8 cellular contexts compared by ENCODE assay signal in the genomic region with DNA sequence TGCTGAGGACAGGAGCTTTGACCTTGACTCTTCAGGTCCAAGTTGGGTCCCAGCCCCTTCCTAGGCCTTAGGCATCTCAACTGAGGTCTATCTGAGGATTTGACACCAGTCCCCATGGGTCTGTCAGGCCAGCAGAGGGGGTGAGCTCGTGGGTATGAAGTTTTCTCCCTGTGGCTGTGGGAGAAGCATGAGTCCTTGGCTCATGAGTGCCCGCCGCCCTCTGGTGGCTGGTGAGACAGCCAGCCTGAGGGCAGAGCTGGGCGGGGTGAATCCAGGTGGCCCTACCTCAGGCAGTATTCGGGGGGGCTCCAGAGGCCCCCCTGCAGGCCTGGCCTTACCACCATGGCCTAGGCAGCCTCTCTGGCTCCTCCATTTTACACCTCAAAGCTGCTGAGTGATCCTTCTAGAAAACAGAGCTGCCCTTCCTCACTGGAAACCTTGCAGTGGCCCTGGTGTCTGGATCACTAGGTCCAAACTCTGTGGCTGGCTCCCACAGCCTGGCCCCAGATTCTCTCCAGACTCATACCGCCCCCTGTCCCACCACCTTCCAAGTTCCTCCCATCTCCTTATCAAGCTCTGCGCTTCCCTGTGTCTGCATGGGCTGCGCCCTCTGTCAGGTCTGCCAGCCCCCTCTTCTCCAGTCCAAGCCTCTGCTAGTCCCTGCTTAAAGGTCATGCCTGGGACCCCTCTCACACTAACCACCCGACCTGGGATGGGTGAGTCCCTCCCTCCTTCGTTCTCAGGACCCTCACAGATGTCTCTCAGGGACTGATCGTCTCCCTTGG. TPM values are rescaled to one million over a fixed set of nuclear protein-coding genes. Genes with fewer than 3 reads are reported as not detected.
DNase-seq lines count a peak whose midpoint lies in the region; ATAC-seq and TF ChIP-seq lines count a peak whose summit lies in the region.

No MANE protein-coding gene starts in this region.

- peaks cover 34% of the 10 kb centered on the region for H3K4me1 Mint-ChIP-seq in nephron progenitor cell

- peaks cover 6% of the 10 kb centered on the region for H3K36me3 Mint-ChIP-seq in nephron progenitor cell (ENCODE audit: low read depth)

- TF ChIP-seq CTCF in GM12872 (IDR thresholded peaks at IDR 0.05; ENCODE audit: insufficient read depth, low read depth, low read length) (peak; percentile 96), nephron progenitor cell (IDR thresholded peaks at IDR 0.05) (peak; percentile 68)

- no peak overlapping the region for H3K4me3 Mint-ChIP-seq in nephron progenitor cell

- DNase-seq in HuH-7.5 (ENCODE audit: low spot score) (peak; percentile 96), RPMI7951 (ENCODE audit: low read depth) (peak; percentile 86), fibroblast of gingiva (ENCODE audit: low read depth) (peak; percentile 81), nephron progenitor cell (peak; percentile 74)
- peak; percentile 89 for DNase-seq in activated T-cell treated with anti-CD3 and anti-CD28 coated beads, Interleukin-2, amount 50 U/mL, for 48 hours
- peak; percentile 83 for DNase-seq in stimulated activated naive CD4-positive, alpha-beta T cell treated with Interleukin-2 at 50 U/mL for 16 hours (lab: John Stamatoyannopoulos, UW)

- no peaks in the 10 kb centered on the region for H3K9me3 Mint-ChIP-seq in nephron progenitor cell

- no peaks in the 10 kb centered on the region for H3K27me3 Mint-ChIP-seq in nephron progenitor cell (ENCODE audit: low read depth, poor library complexity)

- ATAC-seq in HG02870 (IDR thresholded peaks at IDR 0.05; ENCODE audit: unreplicated experiment): no peak

- no peak overlapping the region for H3K27ac Mint-ChIP-seq in nephron progenitor cell

RNA-seq across cellular contexts. Expression of gene SH2D7, which starts 16.1 kb away (rescaled TPM):
- total RNA-seq in RPMI7951 (2014; rRNA removed; shearing (Covaris generic)): not detected in 2 replicates

RNA-seq across cellular contexts. Expression of gene CIB2, which starts 22.8 kb away (rescaled TPM):
- 6.2 and 7.8 TPM in 2 replicates for total RNA-seq in RPMI7951 (2014; rRNA removed; shearing (Covaris generic))

RNA-seq across cellular contexts. Expression of gene TBC1D2B, which starts 31.0 kb away (rescaled TPM):
- total RNA-seq in RPMI7951 (2014; rRNA removed; shearing (Covaris generic)): 13.8 and 14.5 TPM in 2 replicates

RNA-seq across cellular contexts. Expression of gene IDH3A, which starts 40.7 kb away (rescaled TPM):
- 43.6 and 54.9 TPM in 2 replicates for total RNA-seq in RPMI7951 (2014; rRNA removed; shearing (Covaris generic))
